9 cellular contexts compared by ENCODE assay signal in genomic region chr12:64010069-64010686, GRCh38.
DNase-seq lines count a peak whose midpoint lies in the region; ATAC-seq and TF ChIP-seq lines count a peak whose summit lies in the region.
"Had no signal": no experiment of that assay in that cellular context is flagged by ENCODE, and none has a peak within 500 bp of the region (broad histone marks: within the 10 kb centered on the region; RNA-seq: fewer than 3 reads in every experiment).

No MANE protein-coding gene starts in this region.

- peak overlapping the region; percentile 11 for H2AK5ac ChIP-seq in mesenchymal stem cell (ENCODE audit: low read length, severe bottlenecking)

- H3K27me3 ChIP-seq in mesenchymal stem cell (ENCODE audit: control insufficient read depth in 1 of 2, insufficient read depth in 1 of 2, low read length in 2 of 2) (no peaks in the 10 kb centered on the region), gastrocnemius medialis (no peaks in the 10 kb centered on the region)

- no peak overlapping the region for H3K23ac ChIP-seq in mesenchymal stem cell (ENCODE audit: low read length in 2 of 2)

- H3K14ac ChIP-seq in mesenchymal stem cell (ENCODE audit: low read length in 2 of 2) = no peak overlapping the region

- peak overlapping the region; percentile 57 to 89 for H2BK12ac ChIP-seq in mesenchymal stem cell (ENCODE audit: low read length in 2 of 2)

- H3K4me3 Mint-ChIP-seq in immature natural killer cell = no peak overlapping the region

- H3K4me2 ChIP-seq in mesenchymal stem cell (ENCODE audit: low read length, poor library complexity, severe bottlenecking) = no peak overlapping the region

- ATAC-seq in GM18517 (IDR thresholded peaks at IDR 0.05; ENCODE audit: unreplicated experiment) (peak; percentile 90), HG02642 (IDR thresholded peaks at IDR 0.05; ENCODE audit: poor library complexity, unreplicated experiment) (peak; percentile 92), gastrocnemius medialis (no peak)

- no peak overlapping the region for H2BK15ac ChIP-seq in mesenchymal stem cell (ENCODE audit: low read depth, poor library complexity, severe bottlenecking)

- peak overlapping the region; percentile 55 to 81 for H3K18ac ChIP-seq in mesenchymal stem cell (ENCODE audit: low read depth in 1 of 2, low read length in 2 of 2)

- H3K4me1 ChIP-seq in mesenchymal stem cell (ENCODE audit: control insufficient read depth, insufficient read depth, low read depth, low read length) (peaks cover 9% of the 10 kb centered on the region), gastrocnemius medialis (no peaks in the 10 kb centered on the region)

- no peaks in the 10 kb centered on the region for H3K36me3 Mint-ChIP-seq in immature natural killer cell

- peak overlapping the region; percentile 57 for H4K8ac ChIP-seq in mesenchymal stem cell (ENCODE audit: low read length)

- H3K36me3 ChIP-seq in mesenchymal stem cell (ENCODE audit: control insufficient read depth in 1 of 2, insufficient read depth in 2 of 2, low read depth in 1 of 2, low read length in 2 of 2) (peaks cover 0 to 28% of the 10 kb centered on the region in 2 experiments), gastrocnemius medialis (no peaks in the 10 kb centered on the region)

- peaks cover 12% of the 10 kb centered on the region for H3K79me1 ChIP-seq in mesenchymal stem cell (replicated peaks; ENCODE audit: low read length, poor library complexity, severe bottlenecking)

- TF ChIP-seq CTCF in gastrocnemius medialis (IDR thresholded peaks at IDR 0.05 in 4 of 5, conservative IDR thresholded peaks at IDR 0.05 in 1 of 5) = no peak

- no peak overlapping the region for H2AFZ ChIP-seq in mesenchymal stem cell (ENCODE audit: low read depth, low read length)

- WGBS in mesenchymal stem cell = 71% methylated on average over 1 of the region's 4 CpGs

- peaks cover 0 to 2% (median 0%) of the 10 kb centered on the region in 3 donors for H3K27me3 Mint-ChIP-seq in immature natural killer cell (ENCODE audit: low read depth in 3 of 3)

- in situ Hi-C loops in gastrocnemius medialis (cut with MboI; ENCODE audit: low sequenced_read_pairs in 4 of 4) = no loop called here

- H3K27ac ChIP-seq in mesenchymal stem cell (ENCODE audit: low read length, poor library complexity, severe bottlenecking) = peak overlapping the region; percentile 97
- no peak overlapping the region for H3K27ac ChIP-seq in gastrocnemius medialis

- DNase-seq in OCI-M1 (lab: John Stamatoyannopoulos, UW) = peak; percentile 49
- DNase-seq in mesenchymal stem cell = peak; percentile 92
- no peak for DNase-seq in DMS114 treated with DMSO at 0.1 percent for 48 hours (lab: John Stamatoyannopoulos, UW; ENCODE audit: unreplicated experiment)
- DNase-seq in gastrocnemius medialis = no peak
- no peak for DNase-seq in central memory CD4-positive, alpha-beta T cell
- no peak for DNase-seq in immature natural killer cell
- DNase-seq: activated naive CD4-positive, alpha-beta T cell treated with Interleukin-2 at 50 U/mL for 16 hours had no signal

- no peak overlapping the region for H3K4me3 ChIP-seq in mesenchymal stem cell (ENCODE audit: insufficient read depth in 1 of 2, low read depth in 1 of 2, low read length in 2 of 2)
- no peak overlapping the region for H3K4me3 ChIP-seq in gastrocnemius medialis

- peak overlapping the region; percentile 36 for H3K9ac ChIP-seq in mesenchymal stem cell (ENCODE audit: low read length)

- H3K9me3 ChIP-seq in mesenchymal stem cell (ENCODE audit: control insufficient read depth, low read length) (no peaks in the 10 kb centered on the region), gastrocnemius medialis (no peaks in the 10 kb centered on the region)

- peak overlapping the region; percentile 4 for H2BK5ac ChIP-seq in mesenchymal stem cell (ENCODE audit: low read depth, low read length, poor library complexity, severe bottlenecking)

- peak overlapping the region; percentile 44 to 82 for H3K4ac ChIP-seq in mesenchymal stem cell (ENCODE audit: low read depth in 1 of 2, low read length in 2 of 2)

- peak overlapping the region; percentile 84 for H4K91ac ChIP-seq in mesenchymal stem cell (ENCODE audit: low read length)

- intact Hi-C loops in gastrocnemius medialis (cut with DNase I; ENCODE audit: low total_unique reads) = no loop called here

- H3K4me1 Mint-ChIP-seq in immature natural killer cell = no peaks in the 10 kb centered on the region

- no peak for TF ChIP-seq POLR2A in gastrocnemius medialis (IDR thresholded peaks at IDR 0.05)

- H3K9me3 Mint-ChIP-seq in immature natural killer cell = peaks cover 0 to 6% (median 0%) of the 10 kb centered on the region in 6 donors

- H3K27ac Mint-ChIP-seq in immature natural killer cell = no peak overlapping the region

- peak overlapping the region; percentile 44 for H2BK120ac ChIP-seq in mesenchymal stem cell (ENCODE audit: low read depth, low read length)

Comparison
In these comparisons a context has a peak if more than half of its experiments do, and no peak if none do; other contexts are left out.
1. ATAC-seq: peak in GM18517 (single experiment) and HG02642 (single experiment); none in gastrocnemius medialis (0 of 2).
2. DNase-seq: peak in OCI-M1 (single experiment) and mesenchymal stem cell (single experiment); none in DMS114 treated with DMSO at 0.1 percent for 48 hours (single experiment), gastrocnemius medialis (0 of 2), central memory CD4-positive, alpha-beta T cell (single experiment) and immature natural killer cell (0 of 3).